Comparison of ENCODE assay signal across 30 cellular contexts in the genomic region with DNA sequence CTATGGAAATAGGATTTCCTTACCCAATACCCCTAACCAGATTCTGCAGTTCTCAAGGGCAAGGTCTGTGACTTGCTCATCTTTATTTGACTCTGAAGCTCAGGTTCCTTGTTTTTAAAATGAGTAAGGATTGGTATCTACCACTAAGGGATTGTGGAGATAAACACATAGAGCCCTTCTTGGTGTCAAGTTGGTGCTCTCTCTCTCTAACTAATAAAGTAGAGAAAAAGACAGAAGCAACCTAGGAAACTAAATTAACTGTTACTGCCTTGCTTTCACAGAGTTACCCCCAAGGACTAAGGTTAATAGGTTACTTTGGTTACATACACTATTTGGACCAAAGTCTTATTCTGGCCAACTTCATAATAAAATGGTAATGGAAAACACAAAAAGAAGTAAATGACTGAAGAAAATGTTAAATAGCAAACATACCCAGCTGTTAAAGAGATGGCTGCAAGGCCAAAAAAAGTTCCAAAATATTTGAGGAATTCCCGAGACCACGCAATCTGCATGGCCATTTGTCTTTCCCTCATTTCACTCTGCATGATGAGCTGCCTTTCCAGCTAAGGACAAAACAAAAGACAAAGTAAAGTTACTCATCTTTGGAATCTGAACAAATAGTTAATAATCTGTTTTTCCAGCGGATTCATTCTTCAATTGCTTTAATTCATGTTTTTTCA. TPM values are rescaled to one million over a fixed set of nuclear protein-coding genes. Genes with fewer than 3 reads are reported as not detected.
"Had no signal": no experiment of that assay in that cellular context is flagged by ENCODE, and none has a peak within 500 bp of the region (broad histone marks: within the 10 kb centered on the region; RNA-seq: fewer than 3 reads in every experiment).

No MANE protein-coding gene starts in this region.

- H3K9me3 ChIP-seq: ascending aorta, Peyer's patch had no signal

- DNase-seq: activated B cell treated with CpG ODN at 0.5 μM for 24 hours; activated CD4-positive, alpha-beta memory T cell treated with anti-CD3 and anti-CD28 coated beads for 36 hours; activated CD4-positive, alpha-beta T cell treated with anti-CD3 and anti-CD28 coated beads for 1 hour; activated CD4-positive, alpha-beta T cell treated with anti-CD3 and anti-CD28 coated beads, Interleukin-2, amount 10 ng/mL, durations not matched to agents 7 days and 5 days; activated CD8-positive, alpha-beta memory T cell treated with anti-CD3 and anti-CD28 coated beads for 24 hours; activated effector memory CD4-positive, alpha-beta T cell treated with anti-CD3 and anti-CD28 coated beads, Interleukin-2, amount 50 U/mL, for 16 hours; activated naive CD4-positive, alpha-beta T cell treated with Interleukin-2 at 50 U/mL for 16 hours; activated naive CD8-positive, alpha-beta T cell treated with anti-CD3 and anti-CD28 coated beads, Interleukin-2, amount 50 U/mL, for 24 hours; activated T-cell treated with anti-CD3 and anti-CD28 coated beads, Interleukin-2, amount 50 U/mL, for 4 hours; amniotic stem cell; cerebellar nuclear complex; Kasumi-1; KBM-7; NCI-H1048; NCI-H1417; NCI-H2029; NCI-H2107; NCI-H2171 treated with DMSO at 0.1 percent for 48 hours; NCI-H345; NCI-H510A; NCI-H526 treated with DMSO at 0.1 percent for 48 hours; NCI-H82; Peyer's patch; SHP77; T-helper 17 cell; T-helper 9 cell had no signal

- H3K4me3 ChIP-seq: ascending aorta, Peyer's patch had no signal

- H3K4me1 ChIP-seq: Peyer's patch had no signal

- H3K27me3 ChIP-seq: ascending aorta, Peyer's patch had no signal

- ATAC-seq: activated naive CD4-positive, alpha-beta T cell treated with anti-CD3 and anti-CD28 coated beads, Interleukin-2, amount 50 U/mL, for 72 hours; activated naive CD8-positive, alpha-beta T cell treated with anti-CD3 and anti-CD28 coated beads, Interleukin-2, amount 50 U/mL, for 24 hours; activated T-cell treated with anti-CD3 and anti-CD28 coated beads, Interleukin-2, amount 50 U/mL, for 4 hours; T-helper 17 cell had no signal

- H3K27ac ChIP-seq: ascending aorta, Peyer's patch had no signal

- H3K36me3 ChIP-seq: ascending aorta, Peyer's patch had no signal

RNA-seq across cellular contexts. Expression of a gene that starts 21.8 kb away (rescaled TPM):
- total RNA-seq: ascending aorta, M059J, Peyer's patch, SK-MEL-5 had no signal

RNA-seq across cellular contexts. Expression of a gene that starts 57.0 kb away (rescaled TPM):
- total RNA-seq: ascending aorta, SK-MEL-5 had no signal
